ENCODE assay signal across 2 cellular contexts in genomic region chr17:81733507-81734404, GRCh38.
TF ChIP-seq lines count a peak whose summit lies in the region.

No MANE protein-coding gene starts in this region.

TF ChIP-seq in HCT116, 20 proteins besides CTCF, POLR2A, EP300 and RAD21:
- peak; percentile 43; the same call in 1 of the 2 replicates for TF ChIP-seq POLR2AphosphoS5 (IDR thresholded peaks at IDR 0.05; ENCODE audit: low read depth, low read length)
- no peak for TF ChIP-seq YY1 (IDR thresholded peaks at IDR 0.05; ENCODE audit: extremely low read depth, insufficient replicate concordance, low read depth, low read length)
- TF ChIP-seq EZH2 (IDR thresholded peaks at IDR 0.05): no peak
- TF ChIP-seq SP1 (IDR thresholded peaks at IDR 0.05; ENCODE audit: low read depth): no peak
- no peak for TF ChIP-seq ZBTB33 (IDR thresholded peaks at IDR 0.05; ENCODE audit: extremely low read depth, insufficient replicate concordance, low read length)
- no peak for TF ChIP-seq CBX3 (IDR thresholded peaks at IDR 0.05; ENCODE audit: low read depth)
- no peak for TF ChIP-seq ATF3 (IDR thresholded peaks at IDR 0.05)
- TF ChIP-seq EGR1 (IDR thresholded peaks at IDR 0.05; ENCODE audit: low read depth): no peak
- peak; percentile 26 for TF ChIP-seq TCF7L2 (IDR thresholded peaks at IDR 0.05; ENCODE audit: borderline replicate concordance, extremely low read depth, insufficient read depth, insufficient read length)

TF ChIP-seq in HepG2, 621 proteins besides CTCF, POLR2A, EP300 and RAD21 (continues in another document):
- no peak for TF ChIP-seq HES4 (CRISPR knock-in tag; IDR thresholded peaks at IDR 0.05; ENCODE audit: borderline replicate concordance)
- peak; percentile 40 for TF ChIP-seq FOXA3 (CRISPR knock-in tag; IDR thresholded peaks at IDR 0.05)
- TF ChIP-seq ZBTB40 (IDR thresholded peaks at IDR 0.05): no peak
- TF ChIP-seq ZBTB40 (CRISPR knock-in tag; IDR thresholded peaks at IDR 0.05): peak; percentile 51; the same call in 1 of the 2 replicates
- no peak for TF ChIP-seq BRF2 (CRISPR knock-in tag; IDR thresholded peaks at IDR 0.05)
- peak; percentile 29; the same call in 1 of the 2 replicates for TF ChIP-seq ZBTB7B (CRISPR knock-in tag; IDR thresholded peaks at IDR 0.05)
- no peak for TF ChIP-seq MAZ (IDR thresholded peaks at IDR 0.05; ENCODE audit: borderline replicate concordance, low read depth, low read length)
- peak; percentile 77 for TF ChIP-seq MAZ (CRISPR knock-in tag; IDR thresholded peaks at IDR 0.05; ENCODE audit: low read depth)
- no peak for TF ChIP-seq ISL2 (CRISPR knock-in tag; IDR thresholded peaks at IDR 0.05)
- TF ChIP-seq AKNA (CRISPR knock-in tag; IDR thresholded peaks at IDR 0.05; ENCODE audit: borderline replicate concordance): no peak
- TF ChIP-seq ZNF205 (CRISPR knock-in tag; IDR thresholded peaks at IDR 0.05): peak; percentile 60; the same call in 1 of the 2 replicates
- TF ChIP-seq SOX5 (CRISPR knock-in tag; IDR thresholded peaks at IDR 0.05; ENCODE audit: borderline replicate concordance): peak; percentile 34; the same call in 1 of the 2 replicates
- TF ChIP-seq SAP130 (CRISPR knock-in tag; IDR thresholded peaks at IDR 0.05; ENCODE audit: low read depth): peak; percentile 70
- peak; percentile 53; the same call in 1 of the 2 replicates for TF ChIP-seq HOXA3 (CRISPR knock-in tag; IDR thresholded peaks at IDR 0.05)
- 0 out of 2 replicates have a peak, but pooled peaks have one; percentile 39 for TF ChIP-seq HBP1 (CRISPR knock-in tag; IDR thresholded peaks at IDR 0.05; ENCODE audit: low read depth)
- TF ChIP-seq HMGXB3 (CRISPR knock-in tag; IDR thresholded peaks at IDR 0.05; ENCODE audit: borderline replicate concordance): 0 out of 2 replicates have a peak, but pooled peaks have one; percentile 24
- peak; percentile 80 for TF ChIP-seq CBX5 (CRISPR knock-in tag; IDR thresholded peaks at IDR 0.05; ENCODE audit: borderline replicate concordance)
- TF ChIP-seq ZBTB21 (CRISPR knock-in tag; IDR thresholded peaks at IDR 0.05): no peak
- TF ChIP-seq ZNF724P (CRISPR knock-in tag; IDR thresholded peaks at IDR 0.05; ENCODE audit: borderline replicate concordance): peak; percentile 72; the same call in 1 of the 2 replicates
- no peak for TF ChIP-seq ZNF83 (CRISPR knock-in tag; IDR thresholded peaks at IDR 0.05; ENCODE audit: borderline replicate concordance)
- 0 out of 2 replicates have a peak, but pooled peaks have one; percentile 32 for TF ChIP-seq ZBTB20 (CRISPR knock-in tag; IDR thresholded peaks at IDR 0.05; ENCODE audit: borderline replicate concordance, low read depth)
- TF ChIP-seq HOXA9 (CRISPR knock-in tag; IDR thresholded peaks at IDR 0.05; ENCODE audit: borderline replicate concordance): no peak; the same call in 1 of the 2 replicates
- TF ChIP-seq TBX3 (IDR thresholded peaks at IDR 0.05; ENCODE audit: borderline replicate concordance): no peak
- peak; percentile 87 for TF ChIP-seq KDM4B (CRISPR knock-in tag; IDR thresholded peaks at IDR 0.05)
- peak; percentile 35 for TF ChIP-seq HNRNPLL (IDR thresholded peaks at IDR 0.05; ENCODE audit: low read depth, low read length, poor library complexity, severe bottlenecking)
- TF ChIP-seq KMT2B (CRISPR knock-in tag; IDR thresholded peaks at IDR 0.05): peak; percentile 43; the same call in 1 of the 2 replicates
- peak; percentile 29; the same call in 1 of the 2 replicates for TF ChIP-seq ZNF232 (CRISPR knock-in tag; IDR thresholded peaks at IDR 0.05; ENCODE audit: borderline replicate concordance)
- TF ChIP-seq MIXL1 (CRISPR knock-in tag; IDR thresholded peaks at IDR 0.05): 0 out of 2 replicates have a peak, but pooled peaks have one; percentile 33
- TF ChIP-seq TFE3 (CRISPR knock-in tag; IDR thresholded peaks at IDR 0.05): peak; percentile 52; the same call in 1 of the 2 replicates
- TF ChIP-seq ZC3H13 (CRISPR knock-in tag; IDR thresholded peaks at IDR 0.05): no peak
